Comparison of ENCODE assay signal across 9 cellular contexts in genomic region chr3:51968175-51968681, GRCh38. TPM values are rescaled to one million over a fixed set of nuclear protein-coding genes. Genes with fewer than 3 reads are reported as not detected.
DNase-seq lines count a peak whose midpoint lies in the region; ATAC-seq and TF ChIP-seq lines count a peak whose summit lies in the region.
"Had no signal": no experiment of that assay in that cellular context is flagged by ENCODE, and none has a peak within 500 bp of the region (broad histone marks: within the 10 kb centered on the region; RNA-seq: fewer than 3 reads in every experiment).

No MANE protein-coding gene starts in this region.

- H3K27ac Mint-ChIP-seq in nephron = peak overlapping the region; percentile 79 to 96 (median 90)

- H3K9me2 ChIP-seq in PC-3 (replicated peaks; ENCODE audit: low read length) = no peaks in the 10 kb centered on the region

- H3K4me1 ChIP-seq in PC-3 (ENCODE audit: insufficient read depth, low read length) (peaks cover 16% of the 10 kb centered on the region), endocrine pancreas (ENCODE audit: control insufficient read depth, insufficient read depth, low read length) (peaks cover 3% of the 10 kb centered on the region)

- intact Hi-C loops in PC-3 (cut with micrococcal nuclease) = no loop called here

- no peak for TF ChIP-seq CTCF in GM12875 (IDR thresholded peaks at IDR 0.05; ENCODE audit: borderline replicate concordance, insufficient read depth, low read depth, low read length)
- TF ChIP-seq CTCF in PC-3 (conservative IDR thresholded peaks at IDR 0.05; ENCODE audit: low read depth, low read length) = no peak
- TF ChIP-seq CTCF in nephron (IDR thresholded peaks at IDR 0.05; ENCODE audit: unreplicated experiment in 3 of 3) = no peak

- H3K27ac ChIP-seq in PC-3 (ENCODE audit: low read length) = no peak overlapping the region

- H3K9ac ChIP-seq in PC-3 (ENCODE audit: low read length) = peak overlapping the region; percentile 62; the same call in 1 of the 2 replicates
- peak overlapping the region; percentile 57 for H3K9ac ChIP-seq in endocrine pancreas (ENCODE audit: control insufficient read depth, insufficient read depth, low read length)

- no peaks in the 10 kb centered on the region for H3K36me3 Mint-ChIP-seq in nephron (ENCODE audit: low read depth)

- CTCF ChIA-PET in PC-3 (lab: Charles Lee) = interaction anchor here (0.6 kb wide), 1 partner anchor 84 kb away, joined by 4 read pairs; no protein-coding TSS in a partner anchor

- POLR2A ChIA-PET in PC-3 (lab: Charles Lee; ENCODE audit: unreplicated experiment) = interaction anchor here (0.5 to 0.6 kb wide), 2 partner anchors 18 to 236 kb away, joined by 3 read pairs; no protein-coding TSS in a partner anchor

- H3K4me3 Mint-ChIP-seq in nephron = peak overlapping the region; percentile 89 to 93 (median 90)

- H3K36me3 ChIP-seq in PC-3 (ENCODE audit: low read depth, low read length) (no peaks in the 10 kb centered on the region), endocrine pancreas (ENCODE audit: control insufficient read depth, insufficient read depth, low read length) (no peaks in the 10 kb centered on the region)

- no peaks in the 10 kb centered on the region for H3K9me3 Mint-ChIP-seq in nephron

- peaks cover 49% of the 10 kb centered on the region for H3K4me1 Mint-ChIP-seq in nephron

- H3K9me3 ChIP-seq in PC-3 (ENCODE audit: low read length) (no peaks in the 10 kb centered on the region), endocrine pancreas (ENCODE audit: control insufficient read depth, low read length) (no peaks in the 10 kb centered on the region)

- peak; percentile 6 for ATAC-seq in PC-3
- no peak for ATAC-seq in GM18873 (IDR thresholded peaks at IDR 0.05; ENCODE audit: low FRiP score, unreplicated experiment)
- no peak for ATAC-seq in HG02798 (IDR thresholded peaks at IDR 0.05; ENCODE audit: poor library complexity, unreplicated experiment)

- H2AFZ ChIP-seq in PC-3 (ENCODE audit: low read length) = peak overlapping the region; percentile 64; the same call in 1 of the 2 replicates

- H3K79me2 ChIP-seq in PC-3 (ENCODE audit: low read length) = peaks cover 27% of the 10 kb centered on the region

- H3K27me3 Mint-ChIP-seq in nephron (ENCODE audit: low read depth) = peaks cover 3% of the 10 kb centered on the region

- H4K20me1 ChIP-seq in PC-3 (ENCODE audit: low read length) = no peaks in the 10 kb centered on the region

- H3K4me3 ChIP-seq in GM12875 (ENCODE audit: low read depth, low read length) = peak overlapping the region; percentile 62
- peak overlapping the region; percentile 81 for H3K4me3 ChIP-seq in PC-3 (ENCODE audit: low read length)
- H3K4me3 ChIP-seq in endocrine pancreas (ENCODE audit: control insufficient read depth, insufficient read depth, low read length) = no peak overlapping the region

- H3K27me3 ChIP-seq in PC-3 (ENCODE audit: low read length) (no peaks in the 10 kb centered on the region), endocrine pancreas (ENCODE audit: control insufficient read depth, insufficient read depth, low read length) (no peaks in the 10 kb centered on the region)

- no TSS peak for BruUV-seq in PC-3 (replicated peaks; lab: Mats Ljungman, UMichigan)

- no peaks in the 10 kb centered on the region for H3F3A ChIP-seq in PC-3 (ENCODE audit: low read length, unreplicated experiment)

- no peak for DNase-seq in PC-3
- DNase-seq in LoVo (ENCODE audit: low spot score) = no peak
- no peak for DNase-seq in NCI-H226

- peak overlapping the region; percentile 100 for H3K4me2 ChIP-seq in PC-3 (ENCODE audit: low read length)

RNA-seq across cellular contexts. Expression of gene PCBP4, which starts 1.0 kb away (rescaled TPM):
- 45.8 and 59.1 TPM in 2 replicates for total RNA-seq in PC-3 (2014; rRNA removed)

RNA-seq across cellular contexts. Expression of gene ABHD14B, which starts 5.6 kb away (rescaled TPM):
- total RNA-seq in PC-3 (2014; rRNA removed) = 49.6 and 53.8 TPM in 2 replicates

RNA-seq across cellular contexts. Expression of gene ABHD14A, which starts 6.6 kb away (rescaled TPM):
- 22.1 and 23.4 TPM in 2 replicates for total RNA-seq in PC-3 (2014; rRNA removed)

RNA-seq across cellular contexts. Expression of gene GPR62, which starts 13.0 kb away (rescaled TPM):
- not detected in 2 replicates for total RNA-seq in PC-3 (2014; rRNA removed)
- total RNA-seq: activated CD8-positive, alpha-beta memory T cell treated with anti-CD3 and anti-CD28 coated beads for 36 hours had no signal

RNA-seq across cellular contexts. Expression of gene ACY1, which starts 15.1 kb away (rescaled TPM):
- total RNA-seq in PC-3 (2014; rRNA removed) = 71.3 and 113 TPM in 2 replicates
